ENCODE assay signal across 23 cellular contexts in genomic region chr22:46357711-46358505, GRCh38.
"Had no signal": no experiment of that assay in that cellular context is flagged by ENCODE, and none has a peak within 500 bp of the region (broad histone marks: within the 10 kb centered on the region; RNA-seq: fewer than 3 reads in every experiment).

No MANE protein-coding gene starts in this region.

- H3K36me3 ChIP-seq: uterus had no signal

- FAIRE-seq: endometrium, keratinocyte had no signal

- H3K4me1 ChIP-seq: tibial nerve, uterus had no signal

- DNase-seq: activated CD4-positive, alpha-beta T cell treated with anti-CD3 and anti-CD28 coated beads, Interleukin-2, amount 50 U/mL, for 4 hours; activated naive CD4-positive, alpha-beta T cell treated with Interleukin-2 at 50 U/mL for 16 hours; activated T-cell treated with anti-CD3 and anti-CD28 coated beads for 4 hours; anterior cingulate cortex; cortex of kidney; erythroblast; foreskin melanocyte; hypothalamus; natural killer cell; retina; stimulated activated CD4-positive, alpha-beta T cell treated with anti-CD3 and anti-CD28 coated beads, Interleukin-12 subunit alpha, Interleukin-12 subunit beta, amount 100 ng/mL, for 4 hours; stimulated activated CD4-positive, alpha-beta T cell treated with anti-CD3 and anti-CD28 coated beads, Interleukin-1b, Interleukin-23, amount 100 ng/mL, for 48 hours; stimulated activated CD8-positive, alpha-beta memory T cell treated with anti-CD3 and anti-CD28 coated beads, Interleukin-4, amount 100 ng/mL, for 48 hours; stimulated activated naive CD8-positive, alpha-beta T cell treated with anti-CD3 and anti-CD28 coated beads, Interleukin-15, Interleukin-2, amounts not matched to agents 100 U/mL and 50 U/mL, for 24 hours; substantia nigra; SW 1271; T-helper 2 cell; uterus; WERI-Rb-1 had no signal

- H3K27me3 ChIP-seq: tibial nerve, uterus had no signal

- ATAC-seq: natural killer cell; stimulated activated naive CD8-positive, alpha-beta T cell treated with anti-CD3 and anti-CD28 coated beads, Interleukin-15, Interleukin-2, amounts not matched to agents 100 U/mL and 50 U/mL, for 24 hours had no signal

- H3K9me3 ChIP-seq: uterus had no signal

- H3K27ac ChIP-seq: tibial nerve, uterus, WERI-Rb-1 had no signal

- H3K4me3 ChIP-seq: lung, tibial nerve, uterus had no signal
